In the genomic region with DNA sequence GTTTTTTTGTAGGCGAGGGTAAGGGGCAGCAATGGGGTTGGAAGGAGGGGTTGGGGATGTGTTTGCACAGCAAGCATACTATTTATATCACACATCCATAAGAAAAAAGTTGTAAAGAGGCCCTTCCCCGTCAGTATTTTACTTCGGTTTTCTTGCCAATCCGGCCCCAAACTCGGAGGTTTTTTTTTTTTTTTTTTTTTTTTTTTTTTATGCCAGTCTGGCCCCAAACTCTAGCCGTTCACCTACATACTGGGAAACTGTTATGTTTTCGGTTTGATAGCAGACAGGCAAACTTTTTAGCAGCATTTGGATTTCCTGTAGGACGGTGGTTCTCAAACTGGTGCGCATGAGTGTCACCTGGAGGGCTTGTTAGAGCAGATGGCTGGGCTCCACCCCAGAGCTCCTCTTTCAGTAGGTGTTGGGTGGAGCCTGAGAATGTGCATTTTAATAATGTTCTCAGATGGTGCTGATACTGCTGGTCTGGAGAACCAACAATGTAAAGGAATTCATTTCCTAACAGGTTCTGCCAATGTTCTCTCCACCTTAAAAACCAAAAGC, we compare ENCODE assay signal across 8 cellular contexts.
DNase-seq lines count a peak whose midpoint lies in the region; ATAC-seq and TF ChIP-seq lines count a peak whose summit lies in the region.

No MANE protein-coding gene starts in this region.

- no peak for TF ChIP-seq CTCF in uterus (IDR thresholded peaks at IDR 0.05)

- peaks cover 4% of the 10 kb centered on the region for H3K4me1 ChIP-seq in ACC112 (ENCODE audit: control insufficient read depth, insufficient read depth, low read length, unreplicated experiment)
- H3K4me1 ChIP-seq in HUES6 (ENCODE audit: control insufficient read depth, insufficient read depth, low read length), result peaks cover 12% of the 10 kb centered on the region
- no peaks in the 10 kb centered on the region for H3K4me1 ChIP-seq in uterus

- ATAC-seq in left colon, result peak; percentile 34
- ATAC-seq in HG02623 (IDR thresholded peaks at IDR 0.05; ENCODE audit: unreplicated experiment), result no peak

- DNase-seq in left colon (peak; percentile 50 to 65), uterus (no peak), T-helper 9 cell (no peak), erythroblast (lab: John Stamatoyannopoulos, UW) (no peak)

- H3K4me3 Mint-ChIP-seq in activated naive CD4-positive, alpha-beta T cell treated with anti-CD3 and anti-CD28 coated beads, Interleukin-2, amount 50 U/mL, for 24 hours, result peak overlapping the region; percentile 87

- peak overlapping the region; percentile 87 for H3K4me3 ChIP-seq in ACC112 (ENCODE audit: low read depth, low read length)
- H3K4me3 ChIP-seq in HUES6 (ENCODE audit: low read depth, low read length), result peak overlapping the region; percentile 69
- H3K4me3 ChIP-seq in uterus, result peak overlapping the region; percentile 41 to 42

- H3K79me2 ChIP-seq in ACC112 (ENCODE audit: control insufficient read depth, insufficient read depth, low read length, unreplicated experiment), result no peaks in the 10 kb centered on the region

- no peaks in the 10 kb centered on the region for H3K9me3 Mint-ChIP-seq in activated naive CD4-positive, alpha-beta T cell treated with anti-CD3 and anti-CD28 coated beads, Interleukin-2, amount 50 U/mL, for 24 hours

- H3K27me3 ChIP-seq in ACC112 (ENCODE audit: insufficient read depth, low read length) (no peaks in the 10 kb centered on the region), HUES6 (ENCODE audit: control insufficient read depth, insufficient read depth, low read length) (peaks cover 15% of the 10 kb centered on the region), uterus (no peaks in the 10 kb centered on the region)

- peaks cover 28% of the 10 kb centered on the region for H3K4me1 Mint-ChIP-seq in activated naive CD4-positive, alpha-beta T cell treated with anti-CD3 and anti-CD28 coated beads, Interleukin-2, amount 50 U/mL, for 24 hours

- H3K36me3 Mint-ChIP-seq in activated naive CD4-positive, alpha-beta T cell treated with anti-CD3 and anti-CD28 coated beads, Interleukin-2, amount 50 U/mL, for 24 hours, result no peaks in the 10 kb centered on the region

- H3K27me3 Mint-ChIP-seq in activated naive CD4-positive, alpha-beta T cell treated with anti-CD3 and anti-CD28 coated beads, Interleukin-2, amount 50 U/mL, for 24 hours, result peaks cover 15% of the 10 kb centered on the region

- H3K27ac ChIP-seq in ACC112 (ENCODE audit: low read depth, low read length), result no peak overlapping the region
- H3K27ac ChIP-seq in HUES6 (ENCODE audit: low read depth, low read length), result no peak overlapping the region
- peak overlapping the region; percentile 91 to 99 for H3K27ac ChIP-seq in uterus

- H3K9ac ChIP-seq in HUES6 (ENCODE audit: low read length), result no peak overlapping the region

- H2AFZ ChIP-seq in ACC112 (ENCODE audit: low read length, unreplicated experiment), result peak overlapping the region; percentile 98

- H3K36me3 ChIP-seq in ACC112 (ENCODE audit: insufficient read depth, low read length), result no peaks in the 10 kb centered on the region
- H3K36me3 ChIP-seq in HUES6 (ENCODE audit: control insufficient read depth, insufficient read depth, low read length), result no peaks in the 10 kb centered on the region
- H3K36me3 ChIP-seq in uterus, result no peaks in the 10 kb centered on the region

- no peaks in the 10 kb centered on the region for H3K9me3 ChIP-seq in HUES6 (ENCODE audit: control insufficient read depth, insufficient read depth, low read depth, low read length)
- H3K9me3 ChIP-seq in uterus, result no peaks in the 10 kb centered on the region

- no peak overlapping the region for H3K27ac Mint-ChIP-seq in activated naive CD4-positive, alpha-beta T cell treated with anti-CD3 and anti-CD28 coated beads, Interleukin-2, amount 50 U/mL, for 24 hours

- TF ChIP-seq POLR2A in uterus (IDR thresholded peaks at IDR 0.05) (no peak), erythroblast (IDR thresholded peaks at IDR 0.05; ENCODE audit: low read length) (no peak)

- intact Hi-C loops in left colon (cut with DNase I, micrococcal nuclease) (loop anchor here in 1 of 2 donors (10.0 kb wide), 1 partner anchor 140 kb away; no protein-coding TSS in a partner anchor), uterus (cut with DNase I; ENCODE audit: low total_unique reads) (loop anchor here (5.0 to 10.0 kb wide), 3 partner anchors 88 to 850 kb away; partner anchors contain the start of gene GALNT18)

Comparison
In these comparisons a context has a peak if more than half of its experiments do, and no peak if none do; other contexts are left out.
1. H3K27ac ChIP-seq: peak in uterus (2 of 2); none in ACC112 (single experiment) and HUES6 (single experiment).
2. DNase-seq: peak in left colon (2 of 2); none in uterus (0 of 2), T-helper 9 cell (single experiment) and erythroblast (0 of 2).
3. Peak in every context shown above with its lines, with median percentiles within 50 percentile points of each other: H3K4me3 ChIP-seq.